17 cellular contexts compared by ENCODE assay signal in the genomic region with DNA sequence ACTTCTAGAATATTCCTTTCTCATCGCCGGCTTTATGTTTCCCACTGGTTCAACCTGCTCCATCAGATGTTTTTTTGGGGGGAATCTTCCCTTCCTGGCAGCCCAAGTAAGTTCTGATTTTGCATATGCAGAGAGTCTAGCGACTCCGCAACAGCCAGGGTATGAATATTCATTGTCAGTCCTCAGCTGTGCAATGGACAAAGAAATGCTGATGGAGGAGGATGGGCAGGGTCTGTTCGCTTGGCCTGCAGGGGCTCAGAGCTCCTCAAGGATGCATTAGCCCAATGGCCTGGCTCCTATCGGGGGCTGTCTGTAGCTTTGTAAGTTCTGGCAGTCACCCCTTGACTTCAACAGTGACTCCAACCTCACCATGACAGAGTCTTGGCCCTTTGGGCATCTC.
DNase-seq lines count a peak whose midpoint lies in the region; FAIRE-seq and TF ChIP-seq lines count a peak whose summit lies in the region.
"Had no signal": no experiment of that assay in that cellular context is flagged by ENCODE, and none has a peak within 500 bp of the region (broad histone marks: within the 10 kb centered on the region; RNA-seq: fewer than 3 reads in every experiment).

No MANE protein-coding gene starts in this region.

- H3K79me1 ChIP-seq in H1 (ENCODE audit: low read depth, low read length): no peaks in the 10 kb centered on the region
- no peaks in the 10 kb centered on the region for H3K79me1 ChIP-seq in trophoblast cell (ENCODE audit: low read length)

- H3K18ac ChIP-seq in H1 (ENCODE audit: extremely low read depth, low read length) (no peak overlapping the region; the same call in 1 of the 2 replicates), trophoblast cell (ENCODE audit: low read length) (no peak overlapping the region)

- no peak for TF ChIP-seq RAD21 in H1 (IDR thresholded peaks at IDR 0.05 in 1 of 2, conservative IDR thresholded peaks at IDR 0.05 in 1 of 2; ENCODE audit: low read depth in 2 of 2, low read length in 2 of 2)

- H3K9ac ChIP-seq in H1 (replicated peaks in 1 of 4; ENCODE audit: extremely low read depth in 1 of 4, low read depth in 3 of 4, low read length in 3 of 4): no peak overlapping the region
- H3K9ac ChIP-seq in trophoblast cell (ENCODE audit: low read length): no peak overlapping the region
- H3K9ac ChIP-seq in Karpas-422 (ENCODE audit: low read length): no peak overlapping the region
- H3K9ac ChIP-seq: GM23248 had no signal

- no peak overlapping the region for H3K4me3 ChIP-seq in H1 (ENCODE audit: extremely low read depth in 1 of 4, insufficient read depth in 2 of 4, low read depth in 3 of 4, low read length in 4 of 4)
- H3K4me3 ChIP-seq in iPS-18c (ENCODE audit: insufficient read depth, low read depth, low read length): peak overlapping the region; percentile 34; the same call in 1 of the 2 replicates
- H3K4me3 ChIP-seq in trophoblast cell (ENCODE audit: low read depth, low read length): no peak overlapping the region
- H3K4me3 ChIP-seq in Karpas-422 (ENCODE audit: low read length): no peak overlapping the region
- H3K4me3 ChIP-seq: GM23248 had no signal

- no peak overlapping the region for H4K5ac ChIP-seq in H1 (ENCODE audit: insufficient read length, low read depth, low read length)

- no peak overlapping the region for H2BK15ac ChIP-seq in H1 (ENCODE audit: low read length)

- no peak overlapping the region for H2BK5ac ChIP-seq in H1 (ENCODE audit: low read depth, low read length)
- H2BK5ac ChIP-seq in trophoblast cell (ENCODE audit: low read depth, low read length, poor library complexity): no peak overlapping the region

- H3K4me1 ChIP-seq in H1 (replicated peaks in 1 of 4; ENCODE audit: control insufficient read depth in 3 of 4, insufficient read depth in 4 of 4, low read length in 3 of 4): peaks cover 1 to 7% (median 3%) of the 10 kb centered on the region in 4 experiments; a peak in 4 of 7 replicates
- H3K4me1 ChIP-seq in trophoblast cell (ENCODE audit: control insufficient read depth in 1 of 2, insufficient read depth in 2 of 2, low read length in 2 of 2): peaks cover 0 to 3% of the 10 kb centered on the region in 2 experiments
- H3K4me1 ChIP-seq in Karpas-422 (ENCODE audit: low read length): no peaks in the 10 kb centered on the region
- H3K4me1 ChIP-seq: Caco-2 had no signal

- H3K4me2 ChIP-seq in H1 (ENCODE audit: insufficient read depth in 1 of 2, low read depth in 2 of 2, low read length in 2 of 2): peak overlapping the region in 1 of 2 experiments; percentile 55; a peak in 2 of 4 replicates
- no peak overlapping the region for H3K4me2 ChIP-seq in trophoblast cell (ENCODE audit: low read length)
- H3K4me2 ChIP-seq in Karpas-422 (ENCODE audit: low read depth, low read length, poor library complexity, severe bottlenecking): no peak overlapping the region

- no peak overlapping the region for H2AK5ac ChIP-seq in H1 (ENCODE audit: low read depth, low read length)
- no peak overlapping the region for H2AK5ac ChIP-seq in trophoblast cell (ENCODE audit: low read length)

- no peaks in the 10 kb centered on the region for H3K9me2 ChIP-seq in Karpas-422 (replicated peaks; ENCODE audit: insufficient read depth, low read length)

- CTCF ChIA-PET in H1 (lab: Charles Lee; ENCODE audit: partially characterized antibody): interaction anchor here (0.9 to 1.3 kb wide), 2 partner anchors 31 to 92 kb away, joined by 4 read pairs; no protein-coding TSS in a partner anchor

- TF ChIP-seq CTCF in H1 (IDR thresholded peaks at IDR 0.05; ENCODE audit: control extremely low read depth in 1 of 3, insufficient read depth in 1 of 3, low read depth in 1 of 3, low read length in 3 of 3): no peak

- H3K79me2 ChIP-seq in H1 (ENCODE audit: control insufficient read depth in 1 of 2, insufficient read depth in 2 of 2, low read length in 2 of 2) (no peaks in the 10 kb centered on the region), trophoblast cell (ENCODE audit: control insufficient read depth, insufficient read depth, low read length, poor library complexity) (no peaks in the 10 kb centered on the region), Karpas-422 (ENCODE audit: low read length) (no peaks in the 10 kb centered on the region)

- H3K23me2 ChIP-seq in H1 (ENCODE audit: low read depth, low read length): no peaks in the 10 kb centered on the region

- H4K91ac ChIP-seq in H1 (replicated peaks; ENCODE audit: insufficient read length, low read length): no peak overlapping the region
- H4K91ac ChIP-seq in trophoblast cell (ENCODE audit: low read depth, low read length): no peak overlapping the region

- no peak for TF ChIP-seq POLR2A in H1 (IDR thresholded peaks at IDR 0.05; ENCODE audit: control extremely low read depth in 1 of 2, low read depth in 2 of 2, low read length in 2 of 2)

- H2BK120ac ChIP-seq in H1 (replicated peaks; ENCODE audit: low read depth, low read length) (no peak overlapping the region), trophoblast cell (ENCODE audit: insufficient read depth, low read length, poor library complexity) (no peak overlapping the region)

- H2BK20ac ChIP-seq in H1 (ENCODE audit: low read length): no peak overlapping the region

- H4K20me1 ChIP-seq in H1 (replicated peaks in 1 of 2; ENCODE audit: control insufficient read depth in 1 of 2, insufficient read depth in 2 of 2, low read length in 2 of 2): no peaks in the 10 kb centered on the region
- H4K20me1 ChIP-seq in Karpas-422 (ENCODE audit: insufficient read depth, low read depth, low read length): no peaks in the 10 kb centered on the region

- H3K27ac ChIP-seq in H1 (ENCODE audit: low read depth, low read length): no peak overlapping the region
- no peak overlapping the region for H3K27ac ChIP-seq in trophoblast cell (ENCODE audit: low read depth, low read length)
- H3K27ac ChIP-seq in Karpas-422 (ENCODE audit: low read length): no peak overlapping the region
- H3K27ac ChIP-seq: GM23248 had no signal

- no peak overlapping the region for H3K4ac ChIP-seq in H1 (replicated peaks; ENCODE audit: insufficient read length, low read depth, low read length)
- no peak overlapping the region for H3K4ac ChIP-seq in trophoblast cell (ENCODE audit: low read depth, low read length)

- WGBS in H1 (ENCODE audit: extremely low coverage in 1 of 2, insufficient coverage in 1 of 2, insufficient read length in 1 of 2, insufficient replicate concordance in 2 of 2, low coverage in 1 of 2, low lambda C conversion rate in 2 of 2, missing lambda C conversion rate in 1 of 2), 2 experiments: 67% methylated on average over 6 of the region's 6 CpGs; no CpG with 5 or more reads in 1 of the 2 experiments
- no CpG with 5 or more reads among the region's 6 CpGs for whole genome bisulfite sequencing in trophoblast cell (ENCODE audit: extremely low coverage, insufficient coverage, insufficient read length)

- TF ChIP-seq EP300 in H1 (IDR thresholded peaks at IDR 0.05; ENCODE audit: borderline replicate concordance in 1 of 2, low read depth in 2 of 2, low read length in 2 of 2): no peak

- peak; percentile 25 to 54 for DNase-seq in NCI-H526 (lab: John Stamatoyannopoulos, UW)
- no peak for DNase-seq in H1 (ENCODE audit: low read depth in 1 of 2, low spot score in 2 of 2)
- no peak for DNase-seq in trophoblast cell
- no peak for DNase-seq in Karpas-422
- DNase-seq in ureter (ENCODE audit: low spot score): no peak
- no peak for DNase-seq in CD1c-positive myeloid dendritic cell (ENCODE audit: extremely low spot score)
- DNase-seq: Caco-2; CD4-positive, CD25-positive, alpha-beta regulatory T cell; CD8-positive, alpha-beta T cell; DMS153; DND-41; GM23248; HCEC 1CT had no signal

- no peak overlapping the region for H3K23ac ChIP-seq in H1 (ENCODE audit: insufficient read length)
- no peak overlapping the region for H3K23ac ChIP-seq in trophoblast cell (ENCODE audit: low read length)

- H3K27me3 ChIP-seq in H1 (replicated peaks in 1 of 4; ENCODE audit: control insufficient read depth in 3 of 4, extremely low read depth in 1 of 4, insufficient read depth in 3 of 4, low read length in 3 of 4): no peaks in the 10 kb centered on the region
- no peaks in the 10 kb centered on the region for H3K27me3 ChIP-seq in trophoblast cell (ENCODE audit: insufficient read depth, low read length)
- H3K27me3 ChIP-seq in Karpas-422 (ENCODE audit: low read length): no peaks in the 10 kb centered on the region

- no peak overlapping the region for H3K14ac ChIP-seq in H1 (ENCODE audit: insufficient read length)
- H3K14ac ChIP-seq in trophoblast cell (ENCODE audit: low read length): no peak overlapping the region

- no peak overlapping the region for H3K56ac ChIP-seq in H1 (replicated peaks; ENCODE audit: insufficient read length, low read depth, low read length)

- no peak overlapping the region for H4K8ac ChIP-seq in H1 (ENCODE audit: extremely low read depth, insufficient read depth, low read length)
- no peak overlapping the region for H4K8ac ChIP-seq in trophoblast cell (ENCODE audit: low read depth, low read length)

- H4K12ac ChIP-seq in trophoblast cell (ENCODE audit: low read depth, low read length): no peak overlapping the region

- no peaks in the 10 kb centered on the region for H3K36me3 ChIP-seq in H1 (ENCODE audit: control insufficient read depth in 2 of 4, insufficient read depth in 4 of 4, low read length in 3 of 4)
- no peaks in the 10 kb centered on the region for H3K36me3 ChIP-seq in trophoblast cell (ENCODE audit: control insufficient read depth in 1 of 2, insufficient read depth in 2 of 2, low read length in 2 of 2)
- no peaks in the 10 kb centered on the region for H3K36me3 ChIP-seq in Karpas-422 (ENCODE audit: insufficient read depth, low read length)

- H2AFZ ChIP-seq in H1 (ENCODE audit: low read length) (no peak overlapping the region), trophoblast cell (ENCODE audit: insufficient read depth, low read length, poor library complexity) (no peak overlapping the region), Karpas-422 (ENCODE audit: low read length) (no peak overlapping the region)
- H2AFZ ChIP-seq: GM23248 had no signal

- POLR2A ChIA-PET in H1 (lab: Charles Lee; ENCODE audit: partially characterized antibody): interaction anchor here (0.6 to 0.8 kb wide), 2 partner anchors 42 to 67 kb away, joined by 3 to 4 read pairs; no protein-coding TSS in a partner anchor

- FAIRE-seq in H1 (lab: Jason Lieb, UNC): peak; percentile 82
- FAIRE-seq: G401.6, GM12892, H54 had no signal

- no peaks in the 10 kb centered on the region for H3K9me3 ChIP-seq in H1 (ENCODE audit: insufficient read depth in 2 of 2, low read depth in 1 of 2, low read length in 1 of 2)
- H3K9me3 ChIP-seq in iPS-18c (ENCODE audit: control insufficient read depth, insufficient read depth, low read length): no peaks in the 10 kb centered on the region
- no peaks in the 10 kb centered on the region for H3K9me3 ChIP-seq in trophoblast cell (ENCODE audit: insufficient read depth, low read depth, low read length)
- H3K9me3 ChIP-seq in Karpas-422 (ENCODE audit: low read length): no peaks in the 10 kb centered on the region
- H3K9me3 ChIP-seq: Caco-2 had no signal

- H2BK12ac ChIP-seq in H1 (ENCODE audit: low read depth, low read length): peak overlapping the region; percentile 55
- H2BK12ac ChIP-seq in trophoblast cell (ENCODE audit: low read length): no peak overlapping the region

TF ChIP-seq in H1, 55 proteins besides CTCF, POLR2A, EP300 and RAD21 (continues in another document):
- TF ChIP-seq POU5F1 (IDR thresholded peaks at IDR 0.05; ENCODE audit: low read depth, low read length): peak; percentile 77; the same call in 1 of the 2 replicates
- TF ChIP-seq CHD2 (IDR thresholded peaks at IDR 0.05; ENCODE audit: low read length): no peak
- TF ChIP-seq SIRT6 (IDR thresholded peaks at IDR 0.05; ENCODE audit: low read length): no peak

Comparison
In these comparisons a context has a peak if more than half of its experiments do, and no peak if none do; other contexts are left out.
1. DNase-seq: peak in NCI-H526 (2 of 2); none in H1 (0 of 2), trophoblast cell (0 of 2), Karpas-422 (single experiment), ureter (single experiment) and CD1c-positive myeloid dendritic cell (single experiment).